ENCODE assay signal across 8 cellular contexts in the genomic region with DNA sequence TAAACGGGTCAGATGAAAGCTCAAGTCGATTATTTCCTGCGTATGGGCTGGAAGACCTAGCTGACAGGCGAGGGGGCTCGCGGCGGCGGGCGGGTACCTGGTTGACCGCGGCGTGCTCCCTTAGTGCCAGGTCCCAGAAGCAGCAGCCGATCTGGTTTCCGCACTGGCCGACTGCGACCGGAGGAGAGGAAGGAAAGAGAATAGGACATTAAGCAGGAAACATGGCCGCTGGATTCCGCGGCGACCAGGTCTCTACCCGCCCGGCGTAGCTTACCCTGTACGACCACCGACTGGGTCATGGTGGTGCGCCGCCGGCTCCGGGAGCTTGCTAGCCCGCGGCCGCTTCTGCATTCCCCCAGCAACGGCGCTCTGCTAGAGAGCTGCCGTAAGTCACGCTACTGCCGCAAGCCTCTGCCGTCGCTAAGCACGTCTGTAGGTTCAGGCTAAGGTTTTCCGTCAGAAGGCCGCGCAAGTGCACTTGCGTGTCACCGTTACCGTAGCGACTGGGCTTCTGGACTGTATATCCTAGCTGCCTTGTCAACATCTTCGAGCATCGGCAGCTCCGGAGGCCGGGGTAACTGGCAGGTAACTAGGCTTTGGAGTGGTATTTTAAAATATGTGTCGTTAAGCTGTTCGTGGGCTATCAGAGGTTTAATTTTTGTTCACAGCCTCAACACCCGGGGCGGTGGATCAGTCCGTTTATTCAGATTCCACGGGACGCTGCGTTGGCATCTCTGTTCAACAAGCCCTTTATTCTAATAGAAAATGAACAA. TPM values are rescaled to one million over a fixed set of nuclear protein-coding genes. Genes with fewer than 3 reads are reported as not detected.
DNase-seq lines count a peak whose midpoint lies in the region; ATAC-seq and TF ChIP-seq lines count a peak whose summit lies in the region.

A gene with protein sequence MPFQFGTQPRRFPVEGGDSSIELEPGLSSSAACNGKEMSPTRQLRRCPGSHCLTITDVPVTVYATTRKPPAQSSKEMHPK (plus strand): TSS at position 456 of the 773 bp plus-strand sequence. CDS start 11,693 bp downstream, outside the sequence.
TUBE1 (minus strand) TSS at position 347 of the 773 bp plus-strand sequence; CDS start at position 299, 48 bp downstream.

- POLR2A ChIA-PET in OCI-LY7 (lab: Charles Lee) = interaction anchor here (0.6 to 3.6 kb wide), 12 partner anchors 9 to 1864 kb away, joined by 3 to 32 read pairs (median 5); no protein-coding TSS in a partner anchor

- peak within 1 kb of the TSS; percentile 93 for H3K4me2 ChIP-seq in OCI-LY7 (ENCODE audit: low read length)

- CTCF ChIA-PET in OCI-LY7 (lab: Charles Lee; ENCODE audit: unreplicated experiment) = interaction anchor here (0.8 to 1.5 kb wide), 4 partner anchors 9 to 93 kb away, joined by 3 to 5 read pairs (median 4); no protein-coding TSS in a partner anchor

- peaks cover 7% of the 10 kb centered on the region; the same call in 1 of the 2 replicates for H3K79me2 ChIP-seq in OCI-LY7 (ENCODE audit: insufficient read depth, low read depth, low read length)

- ATAC-seq in GM21528 (IDR thresholded peaks at IDR 0.05; ENCODE audit: low FRiP score, unreplicated experiment) = peak; percentile 98
- ATAC-seq in esophagus mucosa = peak; percentile 100

- H3K9me3 ChIP-seq in OCI-LY7 (ENCODE audit: low read length) = no peaks in the 10 kb centered on the region
- no peaks in the 10 kb centered on the region for H3K9me3 ChIP-seq in mucosa of stomach (ENCODE audit: control insufficient read depth, low read length)

- H3K9ac ChIP-seq in mucosa of stomach (ENCODE audit: low read length) = peak within 1 kb of the TSS; percentile 82

- no TSS peak for BruUV-seq in OCI-LY7 (replicated peaks; lab: Mats Ljungman, UMichigan)

- no peaks in the 10 kb centered on the region for H4K20me1 ChIP-seq in OCI-LY7 (ENCODE audit: insufficient read depth, low read length)

- intact Hi-C loops in OCI-LY7 (cut with micrococcal nuclease; ENCODE audit: unreplicated experiment) = no loop called here

- H3K4me3 ChIP-seq in OCI-LY7 (ENCODE audit: low read depth, low read length, poor library complexity, severe bottlenecking) (peak within 1 kb of the TSS; percentile 78), mucosa of stomach (ENCODE audit: low read length) (peak within 1 kb of the TSS; percentile 73)

- no peaks in the 10 kb centered on the region for H3K9me2 ChIP-seq in OCI-LY7 (ENCODE audit: insufficient read depth, low read length)

- peak within 1 kb of the TSS; percentile 100 for H2AFZ ChIP-seq in OCI-LY7 (ENCODE audit: low read length)

- peak within 1 kb of the TSS; percentile 49 for H3K27ac ChIP-seq in OCI-LY7 (ENCODE audit: low read depth, low read length, poor library complexity, severe bottlenecking)

- DNase-seq in DMS153 (lab: John Stamatoyannopoulos, UW) = peak; percentile 92
- peak; percentile 42 for DNase-seq in HuH-7.5 (ENCODE audit: low spot score)
- peak; percentile 97 for DNase-seq in OCI-LY7 (ENCODE audit: low spot score)
- DNase-seq in activated T-cell treated with anti-CD3 and anti-CD28 coated beads for 48 hours (ENCODE audit: low read depth) = peak; percentile 83
- peak; percentile 72 for DNase-seq in stimulated activated CD8-positive, alpha-beta memory T cell treated with anti-CD3 and anti-CD28 coated beads, Interleukin-7, amount 100 ng/mL, for 1 hour (ENCODE audit: low read depth in 2 of 2)

- no peaks in the 10 kb centered on the region for H3K27me3 ChIP-seq in mucosa of stomach (ENCODE audit: control insufficient read depth, insufficient read depth, low read length)

- no peak for TF ChIP-seq CTCF in OCI-LY7 (conservative IDR thresholded peaks at IDR 0.05; ENCODE audit: low read length)

- peaks cover 25% of the 10 kb centered on the region for H3K36me3 ChIP-seq in OCI-LY7 (ENCODE audit: insufficient read depth, low read length)
- no peaks in the 10 kb centered on the region for H3K36me3 ChIP-seq in mucosa of stomach (ENCODE audit: control insufficient read depth, insufficient read depth, low read length)

- H3K4me1 ChIP-seq in OCI-LY7 (ENCODE audit: insufficient read depth, low read length, poor library complexity, severe bottlenecking) = peaks cover 6% of the 10 kb centered on the region
- H3K4me1 ChIP-seq in mucosa of stomach (ENCODE audit: control insufficient read depth, insufficient read depth, low read length) = peaks cover 4% of the 10 kb centered on the region

RNA-seq across cellular contexts. Expression of the first gene that starts in this region (rescaled TPM):
- 3.7 and 14.9 TPM in 2 replicates for total RNA-seq in OCI-LY7 (2014; rRNA removed; shearing (Covaris generic))
- total RNA-seq in OCI-LY7 (2022) = 6.2 and 8.2 TPM in 2 replicates
- total RNA-seq in esophagus mucosa = 5.1 TPM

RNA-seq across cellular contexts. Expression of gene TUBE1, which starts in this region (rescaled TPM):
- 27.9 and 35.6 TPM in 2 replicates for total RNA-seq in OCI-LY7 (2014; rRNA removed; shearing (Covaris generic))
- 32.6 and 35.7 TPM in 2 replicates for total RNA-seq in OCI-LY7 (2022)
- 13.1 TPM for total RNA-seq in esophagus mucosa

Comparison
In these comparisons a context has a peak if more than half of its experiments do, and no peak if none do; other contexts are left out.
1. Peak in every context shown above with its lines: DNase-seq, ATAC-seq, H3K4me3 ChIP-seq and H3K27ac ChIP-seq.
2. DNase-seq: peak in every context shown above with its lines; median percentile 97 in OCI-LY7; 92 in DMS153; 83 in activated T-cell treated with anti-CD3 and anti-CD28 coated beads for 48 hours; 72 in stimulated activated CD8-positive, alpha-beta memory T cell treated with anti-CD3 and anti-CD28 coated beads, Interleukin-7, amount 100 ng/mL, for 1 hour; 42 in HuH-7.5.